ENCODE assay signal across 1 cellular context in genomic region chr2:27020337-27020948, GRCh38.
A peak's percentile ranks its signal among the peaks of the same experiment; 100 is the strongest.
TF ChIP-seq lines count a peak whose summit lies in the region.

No MANE protein-coding gene starts in this region.

TF ChIP-seq in K562, 482 proteins besides CTCF, POLR2A, EP300 and RAD21 (continued from another document):
- TF ChIP-seq CHD7 (IDR thresholded peaks at IDR 0.05; ENCODE audit: low read depth, low read length) (no peak), KDM4B (IDR thresholded peaks at IDR 0.05; ENCODE audit: borderline replicate concordance in 2 of 2, low read depth in 1 of 2) (no peak), TAF7 (tag; IDR thresholded peaks at IDR 0.05) (no peak), SRSF7 (optimal IDR thresholded peaks at IDR 0.05; ENCODE audit: low read depth, low read length) (no peak), PPARD (CRISPR knock-in tag; IDR thresholded peaks at IDR 0.05) (no peak), SIX5 (IDR thresholded peaks at IDR 0.05; ENCODE audit: borderline replicate concordance in 1 of 2, insufficient read depth in 1 of 2, low read depth in 1 of 2, low read length in 2 of 2) (no peak), RBM17 (IDR thresholded peaks at IDR 0.05; ENCODE audit: borderline replicate concordance, low read depth, low read length) (no peak), ZNF785 (CRISPR knock-in tag; IDR thresholded peaks at IDR 0.05) (no peak), TCFL5 (CRISPR knock-in tag; conservative IDR thresholded peaks at IDR 0.05) (no peak), CEBPB (tag; IDR thresholded peaks at IDR 0.05) (peak; percentile 41; the same call in 1 of the 2 replicates), ZNF121 (CRISPR knock-in tag; conservative IDR thresholded peaks at IDR 0.05) (no peak), JUNB (CRISPR knock-in tag; conservative IDR thresholded peaks at IDR 0.05) (no peak), EHMT2 (IDR thresholded peaks at IDR 0.05) (no peak), ZFP1 (CRISPR knock-in tag; IDR thresholded peaks at IDR 0.05) (0 out of 2 replicates have a peak, but pooled peaks have one; percentile 38), PHB (CRISPR knock-in tag; IDR thresholded peaks at IDR 0.05) (no peak)
